In genomic region chr17:19379306-19380075, GRCh38 we compare ENCODE assay signal across 8 cellular contexts. TPM values are rescaled to one million over a fixed set of nuclear protein-coding genes. Genes with fewer than 3 reads are reported as not detected.
A peak's percentile ranks its signal among the peaks of the same experiment; 100 is the strongest.
DNase-seq lines count a peak whose midpoint lies in the region; ATAC-seq and TF ChIP-seq lines count a peak whose summit lies in the region.

No MANE protein-coding gene starts in this region.

- no peak overlapping the region for H2BK12ac ChIP-seq in neuronal stem cell (ENCODE audit: low read length)

- H2AFZ ChIP-seq in neuronal stem cell (ENCODE audit: low read length), result no peak overlapping the region

- H2BK120ac ChIP-seq in neuronal stem cell (ENCODE audit: low read depth, low read length), result no peak overlapping the region

- no peak overlapping the region for H2BK5ac ChIP-seq in neuronal stem cell (ENCODE audit: low read length)

- H3K36me3 ChIP-seq in NT2/D1 (ENCODE audit: insufficient read depth, insufficient read length, low read length) (peaks cover 57% of the 10 kb centered on the region), neuronal stem cell (replicated peaks in 1 of 2; ENCODE audit: control insufficient read depth in 2 of 2, insufficient read depth in 2 of 2, low read length in 2 of 2) (peaks cover 39 to 59% of the 10 kb centered on the region in 2 donors)

- intact Hi-C loops in CD14-positive monocyte (cut with micrococcal nuclease), result loop anchor here (2.0 to 5.0 kb wide), 3 partner anchors 17 to 38 kb away; partner anchors contain the start of gene B9D1 (in 1 of the 2)

- H3K36me3 Mint-ChIP-seq in CD14-positive monocyte, result peaks cover 56 to 57% of the 10 kb centered on the region in 2 donors
- peaks cover 20% of the 10 kb centered on the region for H3K36me3 Mint-ChIP-seq in endothelial cell (ENCODE audit: low read depth, unreplicated experiment)

- H3K27me3 Mint-ChIP-seq in CD14-positive monocyte (ENCODE audit: low read depth in 3 of 3) (peaks cover 2 to 5% (median 3%) of the 10 kb centered on the region in 3 donors), endothelial cell (ENCODE audit: unreplicated experiment) (peaks cover 7% of the 10 kb centered on the region)

- H3K4me3 ChIP-seq in NT2/D1 (ENCODE audit: insufficient read length, low read depth), result peak overlapping the region; percentile 86
- H3K4me3 ChIP-seq in neuronal stem cell (ENCODE audit: low read length in 2 of 2), result peak overlapping the region; percentile 93 to 97

- H3K4me3 Mint-ChIP-seq in CD14-positive monocyte (peak overlapping the region; percentile 87 to 99), endothelial cell (ENCODE audit: unreplicated experiment) (peak overlapping the region; percentile 95)

- H2AK5ac ChIP-seq in neuronal stem cell (ENCODE audit: low read depth, low read length), result no peak overlapping the region

- no peak overlapping the region for H3K4ac ChIP-seq in neuronal stem cell (ENCODE audit: low read length)

- H3K9me3 ChIP-seq in NT2/D1 (ENCODE audit: insufficient read depth, low read length), result no peaks in the 10 kb centered on the region
- no peaks in the 10 kb centered on the region for H3K9me3 ChIP-seq in neuronal stem cell (replicated peaks in 1 of 2; ENCODE audit: control insufficient read depth in 2 of 2, insufficient read depth in 1 of 2, low read depth in 1 of 2, low read length in 2 of 2)

- H3K9ac ChIP-seq in NT2/D1 (ENCODE audit: insufficient read length, low read depth) (peak overlapping the region; percentile 96), neuronal stem cell (ENCODE audit: low read depth, low read length, poor library complexity) (peak overlapping the region; percentile 89)

- no peak overlapping the region for H2BK15ac ChIP-seq in neuronal stem cell (ENCODE audit: low read length)

- H3K27ac Mint-ChIP-seq in CD14-positive monocyte (peak overlapping the region; percentile 81 to 100 (median 92)), endothelial cell (ENCODE audit: unreplicated experiment) (peak overlapping the region; percentile 9)

- no peak for TF ChIP-seq CTCF in CD14-positive monocyte (IDR thresholded peaks at IDR 0.05)
- no peak for TF ChIP-seq CTCF in endothelial cell (IDR thresholded peaks at IDR 0.05; ENCODE audit: unreplicated experiment)

- H3K79me1 ChIP-seq in neuronal stem cell (ENCODE audit: low read depth, low read length), result peaks cover 11% of the 10 kb centered on the region

- H3K4me1 ChIP-seq in NT2/D1 (ENCODE audit: insufficient read depth, insufficient read length) (no peaks in the 10 kb centered on the region), neuronal stem cell (ENCODE audit: control insufficient read depth in 2 of 2, insufficient read depth in 1 of 2, low read depth in 1 of 2, low read length in 2 of 2) (peaks cover 7 to 9% of the 10 kb centered on the region in 2 donors)

- no peak for DNase-seq in CD14-positive monocyte (ENCODE audit: low spot score)
- no peak for DNase-seq in NT2/D1 (ENCODE audit: low read depth, low spot score)
- no peak for DNase-seq in endothelial cell (ENCODE audit: low spot score)
- no peak for DNase-seq in neuronal stem cell (ENCODE audit: low spot score)
- no peak for DNase-seq in stimulated activated CD4-positive, alpha-beta T cell treated with anti-CD3 and anti-CD28 coated beads, Interleukin-15, amount 100 ng/mL, for 24 hours
- no peak for DNase-seq in SKM-1 treated with dmso at 0.1 percent for 144 hours (lab: John Stamatoyannopoulos, UW; ENCODE audit: unreplicated experiment)

- H3K18ac ChIP-seq in neuronal stem cell (ENCODE audit: low read length), result no peak overlapping the region

- H3K27me3 ChIP-seq in NT2/D1 (ENCODE audit: insufficient read depth, insufficient read length), result no peaks in the 10 kb centered on the region
- no peaks in the 10 kb centered on the region for H3K27me3 ChIP-seq in neuronal stem cell (ENCODE audit: control insufficient read depth in 3 of 3, insufficient read depth in 3 of 3, low read depth in 1 of 3, low read length in 3 of 3)

- peak overlapping the region; percentile 85 for H3K4me2 ChIP-seq in neuronal stem cell (ENCODE audit: insufficient read depth, low read length, poor library complexity, severe bottlenecking)

- H3K9me3 Mint-ChIP-seq in CD14-positive monocyte (peaks cover 0 to 2% (median 0%) of the 10 kb centered on the region in 7 donors), endothelial cell (ENCODE audit: unreplicated experiment) (no peaks in the 10 kb centered on the region)

- ATAC-seq in GM19395 (IDR thresholded peaks at IDR 0.05; ENCODE audit: unreplicated experiment), result no peak
- ATAC-seq in HG02852 (IDR thresholded peaks at IDR 0.05; ENCODE audit: unreplicated experiment), result no peak

- WGBS in neuronal stem cell (ENCODE audit: extremely low coverage in 2 of 2, insufficient read length in 2 of 2, insufficient replicate concordance in 1 of 2), 2 donors, result no CpG with 5 or more reads among the region's 15 CpGs

- H4K91ac ChIP-seq in neuronal stem cell (ENCODE audit: low read depth, low read length, poor library complexity), result no peak overlapping the region

- no peak overlapping the region for H4K8ac ChIP-seq in neuronal stem cell (ENCODE audit: low read depth, low read length)

- H3K4me1 Mint-ChIP-seq in CD14-positive monocyte, result peaks cover 26% of the 10 kb centered on the region
- peaks cover 14% of the 10 kb centered on the region for H3K4me1 Mint-ChIP-seq in endothelial cell (ENCODE audit: unreplicated experiment)

- H3K23ac ChIP-seq in neuronal stem cell (ENCODE audit: low read depth, low read length, poor library complexity), result peak overlapping the region; percentile 23

- H3K14ac ChIP-seq in neuronal stem cell (ENCODE audit: low read length), result no peak overlapping the region

- H3K27ac ChIP-seq in neuronal stem cell (replicated peaks; ENCODE audit: low read length), result no peak overlapping the region

RNA-seq across cellular contexts. Expression of gene MAPK7, which starts 1.2 kb away (rescaled TPM):
- polyA plus RNA-seq in CD14-positive monocyte, result 1 to 10 TPM; 9.3 to 10.0 TPM
- total RNA-seq in endothelial cell (ENCODE audit: unreplicated experiment), result 48.5 TPM
- 21.1 TPM for polyA plus RNA-seq in neuronal stem cell (2013, experiment 1 of 2)
- 21.3 TPM for polyA plus RNA-seq in neuronal stem cell (2013, experiment 2 of 2)

RNA-seq across cellular contexts. Expression of gene MFAP4, which starts 7.5 kb away (rescaled TPM):
- polyA plus RNA-seq in CD14-positive monocyte, result under 1 TPM; 0.12 to 0.73 TPM
- total RNA-seq in endothelial cell (ENCODE audit: unreplicated experiment), result 0.67 TPM
- polyA plus RNA-seq in neuronal stem cell (2013, experiment 1 of 2), result 0.18 TPM
- polyA plus RNA-seq in neuronal stem cell (2013, experiment 2 of 2), result 0.07 TPM

RNA-seq across cellular contexts. Expression of gene B9D1, which starts 17.0 kb away (rescaled TPM):
- not detected for polyA plus RNA-seq in CD14-positive monocyte
- 6.2 TPM for total RNA-seq in endothelial cell (ENCODE audit: unreplicated experiment)
- 22.2 TPM for polyA plus RNA-seq in neuronal stem cell (2013, experiment 1 of 2)
- 23.4 TPM for polyA plus RNA-seq in neuronal stem cell (2013, experiment 2 of 2)

RNA-seq across cellular contexts. Expression of gene RNF112, which starts 31.5 kb away (rescaled TPM):
- polyA plus RNA-seq in CD14-positive monocyte, result not detected
- total RNA-seq in endothelial cell (ENCODE audit: unreplicated experiment), result 0.31 TPM
- 1.4 TPM for polyA plus RNA-seq in neuronal stem cell (2013, experiment 1 of 2)
- 1.1 TPM for polyA plus RNA-seq in neuronal stem cell (2013, experiment 2 of 2)
